1 cellular context compared by ENCODE assay signal in genomic region chr12:4307593-4308333, GRCh38.
TF ChIP-seq lines count a peak whose summit lies in the region.

No MANE protein-coding gene starts in this region.

TF ChIP-seq in HepG2, 621 proteins besides CTCF, POLR2A, EP300 and RAD21 (continued from another document):
- peak; percentile 33; the same call in 1 of the 2 replicates for TF ChIP-seq THAP9 (CRISPR knock-in tag; IDR thresholded peaks at IDR 0.05; ENCODE audit: borderline replicate concordance)
- TF ChIP-seq GABPA (IDR thresholded peaks at IDR 0.05; ENCODE audit: low read depth, low read length): no peak
- no peak for TF ChIP-seq GABPA (CRISPR knock-in tag; IDR thresholded peaks at IDR 0.05; ENCODE audit: low read depth)
- TF ChIP-seq ZNF549 (CRISPR knock-in tag; IDR thresholded peaks at IDR 0.05): peak; percentile 35; the same call in 1 of the 2 replicates
- no peak for TF ChIP-seq ETV6 (CRISPR knock-in tag; conservative IDR thresholded peaks at IDR 0.05)
